In the genomic region with DNA sequence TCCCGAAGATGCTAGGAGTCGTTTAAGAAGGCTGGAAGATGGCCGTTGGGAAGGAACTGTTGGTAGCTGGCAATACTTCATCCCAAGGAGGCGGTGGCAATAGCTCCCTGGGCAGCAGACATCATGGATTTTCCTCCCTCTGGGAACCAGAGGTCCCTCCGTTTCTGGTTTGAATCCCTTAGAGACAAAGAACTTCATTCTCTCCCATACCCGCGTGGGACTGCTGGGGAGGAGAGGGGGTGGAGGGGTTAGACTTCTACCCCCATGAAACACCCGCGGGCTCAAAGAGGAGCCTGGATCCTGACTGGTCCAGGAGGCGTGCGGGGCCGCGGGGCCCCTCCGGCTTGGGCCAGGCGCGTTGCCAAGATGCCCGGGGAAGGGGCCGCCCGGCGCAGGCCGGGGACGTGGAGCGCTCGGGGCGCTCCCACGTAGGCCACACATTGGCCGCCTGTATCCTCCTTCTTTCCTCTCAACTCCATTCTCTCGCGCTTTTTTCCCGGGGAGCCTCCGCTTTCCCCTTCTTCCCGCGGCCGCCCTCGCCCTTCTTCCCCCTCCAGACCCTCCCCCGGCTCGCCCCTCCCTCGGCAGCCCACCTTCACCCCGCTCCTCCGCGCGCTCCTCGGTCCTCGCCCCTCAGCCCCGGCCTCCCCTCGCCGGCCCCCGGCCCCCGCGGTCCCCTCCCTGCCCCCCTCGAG, we compare ENCODE assay signal across 8 cellular contexts. TPM values are rescaled to one million over a fixed set of nuclear protein-coding genes. Genes with fewer than 3 reads are reported as not detected.
DNase-seq lines count a peak whose midpoint lies in the region; TF ChIP-seq lines count a peak whose summit lies in the region.

No MANE protein-coding gene starts in this region.

- peak overlapping the region; percentile 89 for H3K4me2 ChIP-seq in PC-9

- H3K9ac ChIP-seq in iPS-20b (ENCODE audit: low read depth, low read length), result peak overlapping the region; percentile 92

- peaks cover 25% of the 10 kb centered on the region for H3K36me3 Mint-ChIP-seq in brain

- H3K4me3 Mint-ChIP-seq in brain, result peak overlapping the region; percentile 90 to 98 (median 95)

- CTCF ChIA-PET in PC-9 (lab: Charles Lee), result interaction anchor here (0.6 to 0.7 kb wide), 2 partner anchors 18 to 1235 kb away, joined by 3 to 6 read pairs; no protein-coding TSS in a partner anchor

- peak overlapping the region; percentile 91 for H3K4me3 ChIP-seq in PC-9
- H3K4me3 ChIP-seq in iPS-20b (ENCODE audit: low read length), result peak overlapping the region; percentile 87
- peak overlapping the region; percentile 90 for H3K4me3 ChIP-seq in skeletal muscle cell (ENCODE audit: low read depth, low read length)

- H3K79me2 ChIP-seq in PC-9 (ENCODE audit: low read depth), result peaks cover 60% of the 10 kb centered on the region

- H3K27me3 ChIP-seq in PC-9 (ENCODE audit: insufficient read depth, low read depth) (no peaks in the 10 kb centered on the region), iPS-20b (ENCODE audit: insufficient read depth, low read length) (no peaks in the 10 kb centered on the region)

- 0 out of 2 replicates have a peak, but pooled peaks cover 4% of the 10 kb centered on the region for H3K36me3 ChIP-seq in PC-9 (ENCODE audit: low read depth)
- H3K36me3 ChIP-seq in iPS-20b (ENCODE audit: insufficient read depth, low read depth, low read length), result peaks cover 17% of the 10 kb centered on the region

- DNase-seq in COR-L47 (lab: John Stamatoyannopoulos, UW) (peak; percentile 26), HCEC 1CT (peak; percentile 41), PC-9 (peak in 1 of 2 experiments; percentile 27), skeletal muscle cell (ENCODE audit: low read depth) (no peak), SKM-1 treated with dmso at 0.1 percent for 144 hours (lab: John Stamatoyannopoulos, UW; ENCODE audit: unreplicated experiment) (no peak), ecto neural progenitor cell (ENCODE audit: low spot score) (no peak)

- H3K27me3 Mint-ChIP-seq in brain, result peaks cover 7% of the 10 kb centered on the region

- H4K20me1 ChIP-seq in PC-9 (ENCODE audit: insufficient read depth), result peaks cover 14% of the 10 kb centered on the region; the same call in 1 of the 2 replicates

- H3K27ac Mint-ChIP-seq in brain, result peak overlapping the region; percentile 97 to 100 (median 100)

- peaks cover 48% of the 10 kb centered on the region for H3K4me1 Mint-ChIP-seq in brain

- H3K27ac ChIP-seq in PC-9, result peak overlapping the region; percentile 58
- H3K27ac ChIP-seq in iPS-20b (ENCODE audit: low read length), result peak overlapping the region; percentile 68

- H2AFZ ChIP-seq in PC-9, result peak overlapping the region; percentile 97

- TF ChIP-seq CTCF in PC-9 (conservative IDR thresholded peaks at IDR 0.05) (no peak), brain (conservative IDR thresholded peaks at IDR 0.05) (no peak)

- H3F3A ChIP-seq in PC-9 (ENCODE audit: insufficient read depth, low read depth), result peaks cover 7% of the 10 kb centered on the region

- H3K9me3 ChIP-seq in PC-9 (ENCODE audit: insufficient read depth, low read depth) (no peaks in the 10 kb centered on the region), iPS-20b (ENCODE audit: insufficient read depth, low read depth, low read length) (no peaks in the 10 kb centered on the region)

- no TSS peak for BruUV-seq in PC-9 (replicated peaks; lab: Mats Ljungman, UMichigan)

- no peaks in the 10 kb centered on the region for H3K9me3 Mint-ChIP-seq in brain

- H3K4me1 ChIP-seq in PC-9 (replicated peaks; ENCODE audit: insufficient read depth), result peaks cover 26% of the 10 kb centered on the region
- peaks cover 9% of the 10 kb centered on the region; the same call in 1 of the 2 replicates for H3K4me1 ChIP-seq in iPS-20b (ENCODE audit: insufficient read depth, low read length)

- no peaks in the 10 kb centered on the region for H3K9me2 ChIP-seq in PC-9 (ENCODE audit: insufficient read depth)

- POLR2A ChIA-PET in PC-9 (lab: Charles Lee; ENCODE audit: unreplicated experiment), result interaction anchor here (0.6 to 0.7 kb wide), 2 partner anchors 391 to 1645 kb away, joined by 3 to 9 read pairs; no protein-coding TSS in a partner anchor

- intact Hi-C loops in PC-9 (cut with micrococcal nuclease; ENCODE audit: unreplicated experiment), result no loop called here

RNA-seq across cellular contexts. Expression of a gene that starts 0.4 kb away (rescaled TPM):
- 56.8 and 61.8 TPM in 2 replicates for total RNA-seq in PC-9 (2021)
- polyA plus RNA-seq in brain (ENCODE audit: insufficient read depth, low read depth, low replicate concordance), result 94.4 TPM

RNA-seq across cellular contexts. Expression of a gene that starts 19.0 kb away (rescaled TPM):
- 45.8 and 51.5 TPM in 2 replicates for total RNA-seq in PC-9 (2021)
- polyA plus RNA-seq in brain (ENCODE audit: insufficient read depth, low read depth, low replicate concordance), result 150 TPM

RNA-seq across cellular contexts. Expression of a gene that starts 20.9 kb away (rescaled TPM):
- total RNA-seq in PC-9 (2021), result 9.3 and 10.7 TPM in 2 replicates
- polyA plus RNA-seq in brain (ENCODE audit: insufficient read depth, low read depth, low replicate concordance), result 43.8 TPM

RNA-seq across cellular contexts. Expression of a gene that starts 55.9 kb away (rescaled TPM):
- total RNA-seq in PC-9 (2021), result 14.0 and 14.9 TPM in 2 replicates
- polyA plus RNA-seq in brain (ENCODE audit: insufficient read depth, low read depth, low replicate concordance), result 14.2 TPM

RNA-seq across cellular contexts. Expression of a gene that starts 58.6 kb away (rescaled TPM):
- total RNA-seq in PC-9 (2021), result 11.4 and 13.9 TPM in 2 replicates
- polyA plus RNA-seq in brain (ENCODE audit: insufficient read depth, low read depth, low replicate concordance), result 176 TPM

Comparison
In these comparisons a context has a peak if more than half of its experiments do, and no peak if none do; other contexts are left out.
1. DNase-seq: peak in COR-L47 (single experiment) and HCEC 1CT (single experiment); none in skeletal muscle cell (single experiment), SKM-1 treated with dmso at 0.1 percent for 144 hours (single experiment) and ecto neural progenitor cell (single experiment).
2. Peak in every context shown above with its lines, with median percentiles within 50 percentile points of each other: H3K4me3 ChIP-seq.